ENCODE assay signal across 1 cellular context in genomic region chr5:176371621-176372539, GRCh38.
TF ChIP-seq lines count a peak whose summit lies in the region.

No MANE protein-coding gene starts in this region.

TF ChIP-seq in K562, 482 proteins besides CTCF, POLR2A, EP300 and RAD21:
- TF ChIP-seq HDAC2 (IDR thresholded peaks at IDR 0.05) (no peak), SIN3B (IDR thresholded peaks at IDR 0.05; ENCODE audit: low read depth) (no peak), ZNF274 (IDR thresholded peaks at IDR 0.05; ENCODE audit: borderline replicate concordance, low read depth, low read length) (no peak), KDM4B (IDR thresholded peaks at IDR 0.05; ENCODE audit: borderline replicate concordance in 2 of 2, low read depth in 1 of 2) (no peak), SIRT6 (IDR thresholded peaks at IDR 0.05; ENCODE audit: low read depth, low read length) (no peak), RCOR1 (IDR thresholded peaks at IDR 0.05; ENCODE audit: borderline replicate concordance in 1 of 2, low read depth in 2 of 2, low read length in 2 of 2) (peak in 1 of 2 experiments; percentile 22; a peak in 1 of 4 replicates), MEF2A (IDR thresholded peaks at IDR 0.05; ENCODE audit: control insufficient read depth, low read depth, low read length) (no peak), BRD9 (IDR thresholded peaks at IDR 0.05; ENCODE audit: low read depth, partially characterized antibody) (no peak), CHAMP1 (IDR thresholded peaks at IDR 0.05) (no peak), JUND (IDR thresholded peaks at IDR 0.05; ENCODE audit: borderline replicate concordance, low read depth, low read length) (peak; percentile 88), JUND (tag; IDR thresholded peaks at IDR 0.05; ENCODE audit: borderline replicate concordance, low read depth, low read length) (peak; percentile 87), VEZF1 (CRISPR knock-in tag; IDR thresholded peaks at IDR 0.05) (0 out of 2 replicates have a peak, but pooled peaks have one; percentile 2), XRCC3 (IDR thresholded peaks at IDR 0.05) (no peak), CEBPG (CRISPR knock-in tag; IDR thresholded peaks at IDR 0.05) (peak; percentile 62), CEBPG (tag; conservative IDR thresholded peaks at IDR 0.05 in 1 of 2, IDR thresholded peaks at IDR 0.05 in 1 of 2) (peak; percentile 65 to 71), ATF3 (IDR thresholded peaks at IDR 0.05) (peak; percentile 96), ATF3 (CRISPR knock-in tag; conservative IDR thresholded peaks at IDR 0.05) (no peak), RBM22 (IDR thresholded peaks at IDR 0.05; ENCODE audit: low read depth, low read length, poor library complexity, severe bottlenecking) (no peak), ZNF23 (CRISPR knock-in tag; IDR thresholded peaks at IDR 0.05) (no peak), NR2C2 (CRISPR knock-in tag; IDR thresholded peaks at IDR 0.05) (no peak), NR2C2 (tag; IDR thresholded peaks at IDR 0.05) (peak; percentile 21; the same call in 1 of the 2 replicates), ATF1 (CRISPR knock-in tag; IDR thresholded peaks at IDR 0.05) (no peak), ATF1 (tag; IDR thresholded peaks at IDR 0.05) (peak; percentile 89), CEBPB (tag; IDR thresholded peaks at IDR 0.05) (peak; percentile 91), SOX6 (IDR thresholded peaks at IDR 0.05) (peak; percentile 80), PRMT5 (CRISPR knock-in tag; IDR thresholded peaks at IDR 0.05) (no peak), CBFA2T3 (IDR thresholded peaks at IDR 0.05) (no peak), IFI16 (CRISPR knock-in tag; IDR thresholded peaks at IDR 0.05) (no peak), PHF20 (IDR thresholded peaks at IDR 0.05; ENCODE audit: partially characterized antibody) (no peak), ATF7 (IDR thresholded peaks at IDR 0.05) (peak; percentile 96), NFE2 (IDR thresholded peaks at IDR 0.05; ENCODE audit: low read depth) (peak; percentile 34; the same call in 1 of the 2 replicates), ZNF75A (CRISPR knock-in tag; IDR thresholded peaks at IDR 0.05) (no peak), CREM (IDR thresholded peaks at IDR 0.05; ENCODE audit: low read depth) (peak; percentile 73), C11orf30 (IDR thresholded peaks at IDR 0.05; ENCODE audit: low read depth) (peak; percentile 14; the same call in 1 of the 2 replicates), ZBED1 (IDR thresholded peaks at IDR 0.05) (no peak), MCM7 (IDR thresholded peaks at IDR 0.05) (no peak), ZNF263 (CRISPR knock-in tag; IDR thresholded peaks at IDR 0.05; ENCODE audit: borderline replicate concordance) (no peak), JUNB (CRISPR knock-in tag; conservative IDR thresholded peaks at IDR 0.05) (peak; percentile 52; the same call in 1 of the 2 replicates), ZNF76 (CRISPR knock-in tag; IDR thresholded peaks at IDR 0.05; ENCODE audit: borderline replicate concordance) (no peak), GABPB2 (CRISPR knock-in tag; conservative IDR thresholded peaks at IDR 0.05) (no peak), TCF3 (CRISPR knock-in tag; IDR thresholded peaks at IDR 0.05) (no peak), CREB1 (IDR thresholded peaks at IDR 0.05) (no peak), CREB1 (CRISPR knock-in tag; IDR thresholded peaks at IDR 0.05) (peak; percentile 29; the same call in 1 of the 2 replicates), JUN (IDR thresholded peaks at IDR 0.05; ENCODE audit: borderline replicate concordance, low read depth, low read length) (peak; percentile 70), JUN (CRISPR knock-in tag; IDR thresholded peaks at IDR 0.05; ENCODE audit: borderline replicate concordance) (no peak), ZNF431 (CRISPR knock-in tag; IDR thresholded peaks at IDR 0.05) (no peak), SREBF1 (IDR thresholded peaks at IDR 0.05; ENCODE audit: borderline replicate concordance, low read depth, low read length) (no peak)
- TF ChIP-seq, protein P1, sequence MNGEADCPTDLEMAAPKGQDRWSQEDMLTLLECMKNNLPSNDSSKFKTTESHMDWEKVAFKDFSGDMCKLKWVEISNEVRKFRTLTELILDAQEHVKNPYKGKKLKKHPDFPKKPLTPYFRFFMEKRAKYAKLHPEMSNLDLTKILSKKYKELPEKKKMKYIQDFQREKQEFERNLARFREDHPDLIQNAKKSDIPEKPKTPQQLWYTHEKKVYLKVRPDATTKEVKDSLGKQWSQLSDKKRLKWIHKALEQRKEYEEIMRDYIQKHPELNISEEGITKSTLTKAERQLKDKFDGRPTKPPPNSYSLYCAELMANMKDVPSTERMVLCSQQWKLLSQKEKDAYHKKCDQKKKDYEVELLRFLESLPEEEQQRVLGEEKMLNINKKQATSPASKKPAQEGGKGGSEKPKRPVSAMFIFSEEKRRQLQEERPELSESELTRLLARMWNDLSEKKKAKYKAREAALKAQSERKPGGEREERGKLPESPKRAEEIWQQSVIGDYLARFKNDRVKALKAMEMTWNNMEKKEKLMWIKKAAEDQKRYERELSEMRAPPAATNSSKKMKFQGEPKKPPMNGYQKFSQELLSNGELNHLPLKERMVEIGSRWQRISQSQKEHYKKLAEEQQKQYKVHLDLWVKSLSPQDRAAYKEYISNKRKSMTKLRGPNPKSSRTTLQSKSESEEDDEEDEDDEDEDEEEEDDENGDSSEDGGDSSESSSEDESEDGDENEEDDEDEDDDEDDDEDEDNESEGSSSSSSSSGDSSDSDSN (IDR thresholded peaks at IDR 0.05; ENCODE audit: borderline replicate concordance in 1 of 2, low read depth in 2 of 2, low read length in 2 of 2): no peak
- TF ChIP-seq, protein P2, sequence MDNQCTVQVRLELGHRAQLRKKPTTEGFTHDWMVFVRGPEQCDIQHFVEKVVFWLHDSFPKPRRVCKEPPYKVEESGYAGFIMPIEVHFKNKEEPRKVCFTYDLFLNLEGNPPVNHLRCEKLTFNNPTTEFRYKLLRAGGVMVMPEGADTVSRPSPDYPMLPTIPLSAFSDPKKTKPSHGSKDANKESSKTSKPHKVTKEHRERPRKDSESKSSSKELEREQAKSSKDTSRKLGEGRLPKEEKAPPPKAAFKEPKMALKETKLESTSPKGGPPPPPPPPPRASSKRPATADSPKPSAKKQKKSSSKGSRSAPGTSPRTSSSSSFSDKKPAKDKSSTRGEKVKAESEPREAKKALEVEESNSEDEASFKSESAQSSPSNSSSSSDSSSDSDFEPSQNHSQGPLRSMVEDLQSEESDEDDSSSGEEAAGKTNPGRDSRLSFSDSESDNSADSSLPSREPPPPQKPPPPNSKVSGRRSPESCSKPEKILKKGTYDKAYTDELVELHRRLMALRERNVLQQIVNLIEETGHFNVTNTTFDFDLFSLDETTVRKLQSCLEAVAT (IDR thresholded peaks at IDR 0.05): no peak
- TF ChIP-seq, protein P3, sequence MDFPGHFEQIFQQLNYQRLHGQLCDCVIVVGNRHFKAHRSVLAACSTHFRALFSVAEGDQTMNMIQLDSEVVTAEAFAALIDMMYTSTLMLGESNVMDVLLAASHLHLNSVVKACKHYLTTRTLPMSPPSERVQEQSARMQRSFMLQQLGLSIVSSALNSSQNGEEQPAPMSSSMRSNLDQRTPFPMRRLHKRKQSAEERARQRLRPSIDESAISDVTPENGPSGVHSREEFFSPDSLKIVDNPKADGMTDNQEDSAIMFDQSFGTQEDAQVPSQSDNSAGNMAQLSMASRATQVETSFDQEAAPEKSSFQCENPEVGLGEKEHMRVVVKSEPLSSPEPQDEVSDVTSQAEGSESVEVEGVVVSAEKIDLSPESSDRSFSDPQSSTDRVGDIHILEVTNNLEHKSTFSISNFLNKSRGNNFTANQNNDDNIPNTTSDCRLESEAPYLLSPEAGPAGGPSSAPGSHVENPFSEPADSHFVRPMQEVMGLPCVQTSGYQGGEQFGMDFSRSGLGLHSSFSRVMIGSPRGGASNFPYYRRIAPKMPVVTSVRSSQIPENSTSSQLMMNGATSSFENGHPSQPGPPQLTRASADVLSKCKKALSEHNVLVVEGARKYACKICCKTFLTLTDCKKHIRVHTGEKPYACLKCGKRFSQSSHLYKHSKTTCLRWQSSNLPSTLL (IDR thresholded peaks at IDR 0.05): no peak
- TF ChIP-seq, protein P4, sequence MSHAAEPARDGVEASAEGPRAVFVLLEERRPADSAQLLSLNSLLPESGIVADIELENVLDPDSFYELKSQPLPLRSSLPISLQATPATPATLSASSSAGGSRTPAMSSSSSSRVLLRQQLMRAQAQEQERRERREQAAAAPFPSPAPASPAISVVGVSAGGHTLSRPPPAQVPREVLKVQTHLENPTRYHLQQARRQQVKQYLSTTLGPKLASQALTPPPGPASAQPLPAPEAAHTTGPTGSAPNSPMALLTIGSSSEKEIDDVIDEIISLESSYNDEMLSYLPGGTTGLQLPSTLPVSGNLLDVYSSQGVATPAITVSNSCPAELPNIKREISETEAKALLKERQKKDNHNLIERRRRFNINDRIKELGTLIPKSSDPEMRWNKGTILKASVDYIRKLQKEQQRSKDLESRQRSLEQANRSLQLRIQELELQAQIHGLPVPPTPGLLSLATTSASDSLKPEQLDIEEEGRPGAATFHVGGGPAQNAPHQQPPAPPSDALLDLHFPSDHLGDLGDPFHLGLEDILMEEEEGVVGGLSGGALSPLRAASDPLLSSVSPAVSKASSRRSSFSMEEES (CRISPR knock-in tag; IDR thresholded peaks at IDR 0.05): no peak
TF ChIP-seq in K562: peak in this region for 16.
